In the genomic region with DNA sequence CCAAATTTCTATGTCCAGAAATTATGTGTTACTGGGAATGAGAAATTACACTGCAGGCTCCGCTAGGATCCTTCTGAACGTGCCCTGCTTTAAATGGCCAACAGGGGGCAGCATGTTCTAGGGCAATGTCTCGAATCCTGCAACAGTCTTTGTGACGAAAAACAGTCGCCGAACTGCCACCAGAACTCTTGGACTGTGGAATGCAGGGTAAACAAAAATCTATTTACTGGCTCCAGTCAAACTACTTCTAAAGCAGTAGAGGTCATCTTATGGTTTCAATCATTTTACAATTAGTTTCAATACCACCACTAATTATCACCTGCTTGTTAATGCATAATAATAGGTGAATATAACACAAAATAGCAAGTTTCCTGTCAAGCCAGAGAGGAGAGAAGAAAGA, we compare ENCODE assay signal across 8 cellular contexts. TPM values are rescaled to one million over a fixed set of nuclear protein-coding genes. Genes with fewer than 3 reads are reported as not detected.
A peak's percentile ranks its signal among the peaks of the same experiment; 100 is the strongest.
DNase-seq lines count a peak whose midpoint lies in the region; ATAC-seq and TF ChIP-seq lines count a peak whose summit lies in the region.

No MANE protein-coding gene starts in this region.

- H3K9me3 ChIP-seq in AG04450 (ENCODE audit: control insufficient read depth, insufficient read depth, low read length) (no peaks in the 10 kb centered on the region), left lung (no peaks in the 10 kb centered on the region)

- DNase-seq in AG04450 (ENCODE audit: low read depth, low spot score) (peak; percentile 38), NCI-H524 (lab: John Stamatoyannopoulos, UW) (peak; percentile 55 to 66), left lung (peak; percentile 58 to 78)
- peak; percentile 84 for DNase-seq in activated CD4-positive, alpha-beta T cell treated with anti-CD3 and anti-CD28 coated beads for 48 hours
- DNase-seq in stimulated activated CD4-positive, alpha-beta T cell treated with anti-CD3 and anti-CD28 coated beads, Interleukin-4, amount 100 ng/mL, for 1 hour: peak; percentile 69

- no peaks in the 10 kb centered on the region for H3K27me3 ChIP-seq in AG04450 (ENCODE audit: control insufficient read depth, insufficient read depth, low read length)
- H3K27me3 ChIP-seq in left lung: no peaks in the 10 kb centered on the region

- TF ChIP-seq CTCF in AG04450 (IDR thresholded peaks at IDR 0.05; ENCODE audit: low read depth, low read length): peak; percentile 98
- TF ChIP-seq CTCF in left lung (IDR thresholded peaks at IDR 0.05): peak; percentile 92 to 94

- CTCF ChIA-PET in AG04450 (lab: Charles Lee): interaction anchor here (0.5 to 3.7 kb wide), 32 partner anchors 9 to 500 kb away, joined by 3 to 46 read pairs (median 4); partner anchors contain the start of genes ZNF397 and ZSCAN30

- POLR2A ChIA-PET in AG04450 (lab: Yijun Ruan, JAX): no interaction called here

- no peak overlapping the region for H3K27ac ChIP-seq in AG04450 (ENCODE audit: low read depth, low read length)
- H3K27ac ChIP-seq in cingulate gyrus (ENCODE audit: low read depth, low read length): peak overlapping the region; percentile 73
- H3K27ac ChIP-seq in left lung: no peak overlapping the region

- H3K4me3 ChIP-seq in AG04450 (ENCODE audit: low read depth, low read length): peak overlapping the region; percentile 21
- H3K4me3 ChIP-seq in left lung: no peak overlapping the region

- no peaks in the 10 kb centered on the region for H3K36me3 ChIP-seq in left lung

- peak; percentile 84 for ATAC-seq in GM18907 (IDR thresholded peaks at IDR 0.05; ENCODE audit: unreplicated experiment)
- ATAC-seq in HG03378 (IDR thresholded peaks at IDR 0.05; ENCODE audit: unreplicated experiment): peak; percentile 90
- ATAC-seq in left lung: peak; percentile 99

- intact Hi-C loops in left lung (cut with DNase I): no loop called here

- no peaks in the 10 kb centered on the region for H3K4me1 ChIP-seq in left lung

RNA-seq across cellular contexts. Expression of gene ZNF397, which starts 9.8 kb away (rescaled TPM):
- 9.7 and 11.0 TPM in 2 replicates for polyA plus RNA-seq in AG04450 (2011; rRNA removed)
- polyA minus RNA-seq in AG04450 (2011; rRNA and poly(A)+ RNA removed): 13.5 and 15.1 TPM in 2 replicates
- 10 to 100 TPM; 22.9 to 26.0 TPM for total RNA-seq in left lung

RNA-seq across cellular contexts. Expression of gene ZSCAN30, which starts 59.0 kb away (rescaled TPM):
- polyA plus RNA-seq in AG04450 (2011; rRNA removed): 14.4 and 14.5 TPM in 2 replicates
- polyA minus RNA-seq in AG04450 (2011; rRNA and poly(A)+ RNA removed): 14.2 and 19.5 TPM in 2 replicates
- total RNA-seq in left lung: 10 to 100 TPM; 15.0 to 16.1 TPM
